ENCODE assay signal across 8 cellular contexts in the genomic region with DNA sequence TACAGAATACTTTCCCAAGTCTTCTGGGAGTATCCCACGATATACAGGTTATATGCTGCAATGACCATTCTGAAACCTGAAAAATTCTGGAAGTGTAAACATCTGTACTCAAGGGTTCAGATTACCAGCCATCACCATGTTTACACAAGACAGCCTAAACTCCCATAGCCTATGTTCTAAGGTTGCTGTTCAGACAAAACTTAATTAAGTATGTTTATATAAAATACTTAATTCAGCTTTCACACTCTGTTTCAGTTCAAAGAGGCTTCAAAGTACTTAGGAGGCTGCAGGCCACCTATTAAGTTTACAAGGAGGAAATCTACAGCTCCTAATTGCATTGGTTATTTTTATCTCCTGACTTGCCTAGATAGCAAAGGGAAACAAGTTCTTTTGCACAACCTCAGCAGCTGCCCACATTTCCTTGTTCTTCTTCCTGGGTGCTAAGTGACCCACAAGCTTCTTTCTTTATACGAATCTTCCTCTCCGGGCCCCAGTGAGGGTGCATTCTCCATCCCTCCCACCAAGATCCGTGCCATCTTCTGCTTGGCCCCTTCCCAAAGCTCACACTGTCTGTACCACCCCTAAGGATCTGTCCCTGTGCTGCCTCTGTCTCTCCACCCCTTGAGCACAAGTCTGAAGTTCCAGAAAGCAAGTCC. TPM values are rescaled to one million over a fixed set of nuclear protein-coding genes. Genes with fewer than 3 reads are reported as not detected.
DNase-seq lines count a peak whose midpoint lies in the region; ATAC-seq, FAIRE-seq and TF ChIP-seq lines count a peak whose summit lies in the region.

No MANE protein-coding gene starts in this region.

- H3K36me3 ChIP-seq in BLaER1 treated with 17β-estradiol and CSF1 and Interleukin-3, amounts not matched to agents 10 nM and 100 nM, result peaks cover 0 to 22% (median 10%) of the 10 kb centered on the region in 11 experiments; a peak in 13 of 22 replicates
- H3K36me3 ChIP-seq in HUES6 (ENCODE audit: control insufficient read depth, insufficient read depth, low read length) (no peaks in the 10 kb centered on the region), astrocyte (ENCODE audit: insufficient read depth, low read length) (no peaks in the 10 kb centered on the region), muscle layer of duodenum (ENCODE audit: control insufficient read depth in 1 of 2, insufficient read depth in 2 of 2, low read length in 2 of 2) (no peaks in the 10 kb centered on the region), neuronal stem cell (replicated peaks in 1 of 2; ENCODE audit: control insufficient read depth in 2 of 2, insufficient read depth in 2 of 2, low read length in 2 of 2) (no peaks in the 10 kb centered on the region)

- ATAC-seq in HG03097 (IDR thresholded peaks at IDR 0.05; ENCODE audit: low FRiP score, unreplicated experiment), result no peak

- no peak overlapping the region for H2AK5ac ChIP-seq in neuronal stem cell (ENCODE audit: low read depth, low read length)

- H3K18ac ChIP-seq in neuronal stem cell (ENCODE audit: low read length), result no peak overlapping the region

- no peaks in the 10 kb centered on the region for H3K27me3 ChIP-seq in BLaER1 treated with 17β-estradiol and CSF1 and Interleukin-3, amounts not matched to agents 10 nM and 100 nM
- H3K27me3 ChIP-seq in HUES6 (ENCODE audit: control insufficient read depth, insufficient read depth, low read length) (no peaks in the 10 kb centered on the region), astrocyte (ENCODE audit: insufficient read depth, low read length) (no peaks in the 10 kb centered on the region), muscle layer of duodenum (ENCODE audit: low read depth, low read length) (no peaks in the 10 kb centered on the region), neuronal stem cell (ENCODE audit: control insufficient read depth in 3 of 3, insufficient read depth in 3 of 3, low read depth in 1 of 3, low read length in 3 of 3) (no peaks in the 10 kb centered on the region)

- H2BK120ac ChIP-seq in neuronal stem cell (ENCODE audit: low read depth, low read length), result no peak overlapping the region

- peaks cover 73% of the 10 kb centered on the region for H3K79me2 ChIP-seq in astrocyte (ENCODE audit: insufficient read depth, low read length)

- WGBS in neuronal stem cell (ENCODE audit: extremely low coverage in 2 of 2, insufficient read length in 2 of 2, insufficient replicate concordance in 1 of 2), 2 donors, result no CpG with 5 or more reads among the region's 4 CpGs

- no peak overlapping the region for H2BK15ac ChIP-seq in neuronal stem cell (ENCODE audit: low read length)

- peak overlapping the region; percentile 98 for H3K4me3 Mint-ChIP-seq in astrocyte (ENCODE audit: unreplicated experiment)

- H3K9me3 Mint-ChIP-seq in astrocyte (ENCODE audit: unreplicated experiment), result no peaks in the 10 kb centered on the region

- H2AFZ ChIP-seq in astrocyte (ENCODE audit: low read depth, low read length) (no peak overlapping the region), neuronal stem cell (ENCODE audit: low read length) (no peak overlapping the region)

- H3K4ac ChIP-seq in neuronal stem cell (ENCODE audit: low read length), result no peak overlapping the region

- peaks cover 24% of the 10 kb centered on the region for H3K79me1 ChIP-seq in neuronal stem cell (ENCODE audit: low read depth, low read length)

- H4K8ac ChIP-seq in neuronal stem cell (ENCODE audit: low read depth, low read length), result no peak overlapping the region

- peak overlapping the region; percentile 89 to 99 (median 96); a peak in 20 of 22 replicates for H3K9ac ChIP-seq in BLaER1 treated with 17β-estradiol and CSF1 and Interleukin-3, amounts not matched to agents 10 nM and 100 nM
- H3K9ac ChIP-seq in HUES6 (ENCODE audit: low read length) (no peak overlapping the region), astrocyte (ENCODE audit: low read length) (peak overlapping the region; percentile 98), neuronal stem cell (ENCODE audit: low read depth, low read length, poor library complexity) (no peak overlapping the region)

- H3K27ac ChIP-seq in BLaER1 treated with 17β-estradiol and CSF1 and Interleukin-3, amounts not matched to agents 10 nM and 100 nM, result peak overlapping the region; percentile 4 to 96 (median 94); a peak in 19 of 22 replicates
- H3K27ac ChIP-seq in HUES6 (ENCODE audit: low read depth, low read length) (no peak overlapping the region), astrocyte (ENCODE audit: low read depth, low read length) (peak overlapping the region; percentile 89), muscle layer of duodenum (ENCODE audit: low read length) (peak overlapping the region; percentile 74), neuronal stem cell (replicated peaks; ENCODE audit: low read length) (no peak overlapping the region)

- no peak overlapping the region for H2BK5ac ChIP-seq in neuronal stem cell (ENCODE audit: low read length)

- H4K91ac ChIP-seq in neuronal stem cell (ENCODE audit: low read depth, low read length, poor library complexity), result no peak overlapping the region

- peak overlapping the region; percentile 92 to 100 (median 96) for H3K4me2 ChIP-seq in BLaER1 treated with 17β-estradiol and CSF1 and Interleukin-3, amounts not matched to agents 10 nM and 100 nM
- H3K4me2 ChIP-seq in astrocyte (ENCODE audit: low read length) (peak overlapping the region; percentile 99), neuronal stem cell (ENCODE audit: insufficient read depth, low read length, poor library complexity, severe bottlenecking) (no peak overlapping the region)

- no peaks in the 10 kb centered on the region for H3K9me3 ChIP-seq in BLaER1 treated with 17β-estradiol and CSF1 and Interleukin-3, amounts not matched to agents 10 nM and 100 nM (replicated peaks in 1 of 11)
- H3K9me3 ChIP-seq in HUES6 (ENCODE audit: control insufficient read depth, insufficient read depth, low read depth, low read length) (no peaks in the 10 kb centered on the region), astrocyte (ENCODE audit: insufficient read depth, low read depth, low read length) (no peaks in the 10 kb centered on the region), muscle layer of duodenum (ENCODE audit: control insufficient read depth in 1 of 2, low read length in 2 of 2) (no peaks in the 10 kb centered on the region), neuronal stem cell (replicated peaks in 1 of 2; ENCODE audit: control insufficient read depth in 2 of 2, insufficient read depth in 1 of 2, low read depth in 1 of 2, low read length in 2 of 2) (peaks cover 0 to 2% of the 10 kb centered on the region in 2 donors)

- TF ChIP-seq CTCF in astrocyte (IDR thresholded peaks at IDR 0.05; ENCODE audit: insufficient read depth, low read depth, low read length), result no peak

- no peak for FAIRE-seq in astrocyte (lab: Jason Lieb, UNC)

- H2BK12ac ChIP-seq in neuronal stem cell (ENCODE audit: low read length), result no peak overlapping the region

- no peak for DNase-seq in astrocyte (ENCODE audit: low read depth)
- DNase-seq in neuronal stem cell (ENCODE audit: low spot score), result no peak
- no peak for DNase-seq in NCI-H226
- DNase-seq in NCI-H774 (lab: John Stamatoyannopoulos, UW), result no peak

- peaks cover 26% of the 10 kb centered on the region for H3K4me1 Mint-ChIP-seq in astrocyte (ENCODE audit: low read depth, unreplicated experiment)

- peaks cover 55 to 74% (median 69%) of the 10 kb centered on the region in 10 experiments for H3K4me1 ChIP-seq in BLaER1 treated with 17β-estradiol and CSF1 and Interleukin-3, amounts not matched to agents 10 nM and 100 nM
- H3K4me1 ChIP-seq in HUES6 (ENCODE audit: control insufficient read depth, insufficient read depth, low read length) (peaks cover 20% of the 10 kb centered on the region), astrocyte (ENCODE audit: insufficient read depth, low read length) (peaks cover 25% of the 10 kb centered on the region), muscle layer of duodenum (ENCODE audit: control insufficient read depth in 1 of 2, insufficient read depth in 2 of 2, low read length in 2 of 2) (peaks cover 10 to 29% of the 10 kb centered on the region in 2 donors), neuronal stem cell (ENCODE audit: control insufficient read depth in 2 of 2, insufficient read depth in 1 of 2, low read depth in 1 of 2, low read length in 2 of 2) (peaks cover 8 to 10% of the 10 kb centered on the region in 2 donors)

- H3K27me3 Mint-ChIP-seq in astrocyte (ENCODE audit: low read depth, unreplicated experiment), result no peaks in the 10 kb centered on the region

- H4K20me1 ChIP-seq in BLaER1 treated with 17β-estradiol and CSF1 and Interleukin-3, amounts not matched to agents 10 nM and 100 nM, result peaks cover 53 to 62% (median 58%) of the 10 kb centered on the region in 11 experiments
- peaks cover 54% of the 10 kb centered on the region for H4K20me1 ChIP-seq in astrocyte (ENCODE audit: insufficient read depth, low read length)

- H3K27ac Mint-ChIP-seq in astrocyte (ENCODE audit: unreplicated experiment), result peak overlapping the region; percentile 81

- peak overlapping the region; percentile 86 to 100 (median 100); a peak in 19 of 20 replicates for H3K4me3 ChIP-seq in BLaER1 treated with 17β-estradiol and CSF1 and Interleukin-3, amounts not matched to agents 10 nM and 100 nM
- H3K4me3 ChIP-seq in HUES6 (ENCODE audit: low read depth, low read length) (peak overlapping the region; percentile 96; the same call in 1 of the 2 replicates), astrocyte (ENCODE audit: insufficient read depth, low read depth, low read length) (no peak overlapping the region), muscle layer of duodenum (ENCODE audit: low read depth in 1 of 2, low read length in 2 of 2) (peak overlapping the region in 1 of 2 donors; percentile 99), neuronal stem cell (ENCODE audit: low read length in 2 of 2) (peak overlapping the region in 1 of 2 donors; percentile 98)

- H3K36me3 Mint-ChIP-seq in astrocyte (ENCODE audit: low read depth, unreplicated experiment), result no peaks in the 10 kb centered on the region

- no peak overlapping the region for H3K14ac ChIP-seq in neuronal stem cell (ENCODE audit: low read length)

- H3K23ac ChIP-seq in neuronal stem cell (ENCODE audit: low read depth, low read length, poor library complexity), result no peak overlapping the region

RNA-seq across cellular contexts. Expression of a gene that starts 2.0 kb away (rescaled TPM):
- total RNA-seq in astrocyte, result 86.9 and 89.9 TPM in 2 replicates
- polyA plus RNA-seq in neuronal stem cell (2013, experiment 1 of 2), result 35.3 TPM
- polyA plus RNA-seq in neuronal stem cell (2013, experiment 2 of 2), result 34.3 TPM

RNA-seq across cellular contexts. Expression of a gene that starts 2.2 kb away (rescaled TPM):
- total RNA-seq in astrocyte, result 22.1 and 27.8 TPM in 2 replicates
- polyA plus RNA-seq in neuronal stem cell (2013, experiment 1 of 2), result 8.0 TPM
- polyA plus RNA-seq in neuronal stem cell (2013, experiment 2 of 2), result 7.7 TPM

RNA-seq across cellular contexts. Expression of a gene that starts 43.3 kb away (rescaled TPM):
- total RNA-seq in astrocyte, result 19.0 and 20.2 TPM in 2 replicates
- 5.4 TPM for polyA plus RNA-seq in neuronal stem cell (2013, experiment 1 of 2)
- 5.2 TPM for polyA plus RNA-seq in neuronal stem cell (2013, experiment 2 of 2)

RNA-seq across cellular contexts. Expression of a gene that starts 56.7 kb away (rescaled TPM):
- 20.5 and 27.0 TPM in 2 replicates for total RNA-seq in astrocyte
- 6.9 TPM for polyA plus RNA-seq in neuronal stem cell (2013, experiment 1 of 2)
- 5.7 TPM for polyA plus RNA-seq in neuronal stem cell (2013, experiment 2 of 2)

Comparison
In these comparisons a context has a peak if more than half of its experiments do, and no peak if none do; other contexts are left out.
1. H3K27ac ChIP-seq: peak in BLaER1 treated with 17β-estradiol and CSF1 and Interleukin-3, amounts not matched to agents 10 nM and 100 nM (11 of 11), astrocyte (single experiment) and muscle layer of duodenum (single experiment); none in HUES6 (single experiment) and neuronal stem cell (single experiment).
2. H3K9ac ChIP-seq: peak in BLaER1 treated with 17β-estradiol and CSF1 and Interleukin-3, amounts not matched to agents 10 nM and 100 nM (11 of 11) and astrocyte (single experiment); none in HUES6 (single experiment) and neuronal stem cell (single experiment).